8 cellular contexts compared by ENCODE assay signal in the genomic region with DNA sequence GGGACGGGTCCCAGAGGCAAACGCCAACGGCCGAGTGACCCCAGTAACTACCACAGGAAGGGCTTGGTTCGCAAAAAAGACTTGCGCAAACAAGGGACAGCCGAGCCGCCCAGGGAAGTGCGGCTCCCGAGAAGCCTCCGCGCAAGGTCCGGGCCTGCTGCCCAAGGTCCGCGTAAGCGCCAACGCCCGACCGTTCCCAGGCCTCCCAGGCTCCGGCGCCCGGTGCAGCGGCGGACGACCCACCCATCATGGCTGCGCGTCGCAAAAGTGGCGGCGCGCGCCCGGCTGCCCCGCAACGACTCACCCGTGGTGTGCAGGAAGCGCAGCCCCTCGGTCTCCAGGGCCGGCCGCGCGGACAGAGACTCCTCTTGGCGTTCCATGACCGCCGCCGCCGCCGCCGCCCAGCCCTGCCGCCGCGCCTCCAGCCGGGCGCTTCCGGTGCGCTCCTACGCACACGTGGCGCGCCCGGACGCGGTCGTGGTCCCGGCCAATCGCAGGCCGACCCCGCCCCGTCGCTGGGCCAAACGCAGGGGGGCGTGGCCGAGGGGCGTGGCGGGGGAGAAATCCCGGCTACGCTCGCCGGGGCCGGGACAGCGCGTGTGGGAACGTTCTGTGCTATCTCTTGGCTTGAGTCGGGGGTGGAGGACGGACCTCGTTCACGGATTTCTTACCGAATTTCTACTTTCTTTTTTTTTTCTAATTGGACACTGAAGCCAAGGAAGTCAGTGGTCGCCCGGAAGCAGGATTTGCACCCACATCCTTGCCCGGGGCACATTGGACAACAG. TPM values are rescaled to one million over a fixed set of nuclear protein-coding genes. Genes with fewer than 3 reads are reported as not detected.
DNase-seq lines count a peak whose midpoint lies in the region; ATAC-seq and TF ChIP-seq lines count a peak whose summit lies in the region.

A gene with protein sequence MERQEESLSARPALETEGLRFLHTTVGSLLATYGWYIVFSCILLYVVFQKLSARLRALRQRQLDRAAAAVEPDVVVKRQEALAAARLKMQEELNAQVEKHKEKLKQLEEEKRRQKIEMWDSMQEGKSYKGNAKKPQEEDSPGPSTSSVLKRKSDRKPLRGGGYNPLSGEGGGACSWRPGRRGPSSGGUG (minus strand): TSS at position 448 of the 785 bp plus-strand sequence. CDS start 68 bp downstream, at position 380.

- ATAC-seq in PC-3 = peak; percentile 90

- TF ChIP-seq CTCF in GM20000 (IDR thresholded peaks at IDR 0.05; ENCODE audit: extremely low read depth, missing control alignments) (no peak), PC-3 (conservative IDR thresholded peaks at IDR 0.05; ENCODE audit: low read depth, low read length) (no peak), epithelial cell of proximal tubule (conservative IDR thresholded peaks at IDR 0.05; ENCODE audit: low read depth, low read length) (no peak)

- peak within 1 kb of the TSS; percentile 81 for H3K4me3 ChIP-seq in PC-3 (ENCODE audit: low read length)
- peak within 1 kb of the TSS; percentile 97 for H3K4me3 ChIP-seq in epithelial cell of proximal tubule (ENCODE audit: low read depth, low read length)
- H3K4me3 ChIP-seq in mucosa of rectum (ENCODE audit: low read length in 2 of 2) = peak within 1 kb of the TSS; percentile 78 to 98

- peak; percentile 83 for DNase-seq in Caki2 (ENCODE audit: low read depth)
- peak; percentile 93 for DNase-seq in GM20000 (ENCODE audit: low spot score)
- peak; percentile 93 for DNase-seq in HT-29 (ENCODE audit: low spot score)
- peak; percentile 91 for DNase-seq in PC-3
- peak; percentile 90 for DNase-seq in activated T-cell treated with anti-CD3 and anti-CD28 coated beads, Interleukin-2, amount 50 U/mL, for 1 hour
- DNase-seq in epithelial cell of proximal tubule (ENCODE audit: low read depth) = no peak
- peak; percentile 95 for DNase-seq in stimulated activated CD8-positive, alpha-beta memory T cell treated with anti-CD3 and anti-CD28 coated beads, Interleukin-4, amount 100 ng/mL, for 48 hours

- H3K27ac ChIP-seq in PC-3 (ENCODE audit: low read length) = peak within 1 kb of the TSS; percentile 20
- peak within 1 kb of the TSS; percentile 95 to 97 for H3K27ac ChIP-seq in mucosa of rectum (ENCODE audit: low read depth in 2 of 2, low read length in 2 of 2)

- POLR2A ChIA-PET in PC-3 (lab: Charles Lee; ENCODE audit: unreplicated experiment) = no interaction called here

- in situ Hi-C loops in Caki2 (cut with HindIII; ENCODE audit: low pct_unique_long_range_greater_than_20kb, low sequenced_read_pairs) = no loop called here

- H3K4me1 ChIP-seq in PC-3 (ENCODE audit: insufficient read depth, low read length) (0 out of 2 replicates have a peak, but pooled peaks cover 13% of the 10 kb centered on the region), mucosa of rectum (ENCODE audit: control insufficient read depth in 2 of 2, insufficient read depth in 2 of 2, low read length in 2 of 2) (peaks cover 22 to 29% of the 10 kb centered on the region in 2 donors)

- no peaks in the 10 kb centered on the region for H3F3A ChIP-seq in PC-3 (ENCODE audit: low read length, unreplicated experiment)

- CTCF ChIA-PET in PC-3 (lab: Charles Lee) = no interaction called here

- no peaks in the 10 kb centered on the region for H4K20me1 ChIP-seq in PC-3 (ENCODE audit: low read length)

- no TSS peak for BruUV-seq in PC-3 (replicated peaks; lab: Mats Ljungman, UMichigan)

- H3K79me2 ChIP-seq in PC-3 (ENCODE audit: low read length) = peaks cover 24% of the 10 kb centered on the region

- peak within 1 kb of the TSS; percentile 91 for H3K9ac ChIP-seq in PC-3 (ENCODE audit: low read length)
- peak within 1 kb of the TSS; percentile 89 to 98 for H3K9ac ChIP-seq in mucosa of rectum (ENCODE audit: low read depth in 1 of 2, low read length in 2 of 2)

- H3K27me3 ChIP-seq in PC-3 (ENCODE audit: low read length) (no peaks in the 10 kb centered on the region), mucosa of rectum (ENCODE audit: control insufficient read depth in 2 of 2, insufficient read depth in 2 of 2, low read length in 2 of 2) (no peaks in the 10 kb centered on the region)

- intact Hi-C loops in PC-3 (cut with micrococcal nuclease) = no loop called here

- no peaks in the 10 kb centered on the region for H3K9me2 ChIP-seq in PC-3 (replicated peaks; ENCODE audit: low read length)

- H3K36me3 ChIP-seq in PC-3 (ENCODE audit: low read depth, low read length) = peaks cover 39% of the 10 kb centered on the region
- peaks cover 47 to 53% of the 10 kb centered on the region in 2 donors for H3K36me3 ChIP-seq in mucosa of rectum (ENCODE audit: control insufficient read depth in 2 of 2, insufficient read depth in 2 of 2, low read length in 2 of 2)

- peak within 1 kb of the TSS; percentile 84 for H2AFZ ChIP-seq in PC-3 (ENCODE audit: low read length)

- peak within 1 kb of the TSS; percentile 84 for H3K4me2 ChIP-seq in PC-3 (ENCODE audit: low read length)

- H3K9me3 ChIP-seq in PC-3 (ENCODE audit: low read length) = no peaks in the 10 kb centered on the region
- no peaks in the 10 kb centered on the region for H3K9me3 ChIP-seq in mucosa of rectum (ENCODE audit: control insufficient read depth in 2 of 2, low read length in 2 of 2)

RNA-seq across cellular contexts. Expression of the gene that starts here (rescaled TPM):
- total RNA-seq in Caki2 (2014; rRNA removed; shearing (Covaris generic); ENCODE audit: low replicate concordance) = 93.1 and 96.6 TPM in 2 replicates
- 56.6 and 67.1 TPM in 2 replicates for total RNA-seq in HT-29 (2014; rRNA removed; shearing (Covaris generic))
- total RNA-seq in PC-3 (2014; rRNA removed) = 40.1 and 47.0 TPM in 2 replicates
- total RNA-seq in epithelial cell of proximal tubule = 47.7 and 67.9 TPM in 2 replicates
